ENCODE assay signal across 1 cellular context in the genomic region with DNA sequence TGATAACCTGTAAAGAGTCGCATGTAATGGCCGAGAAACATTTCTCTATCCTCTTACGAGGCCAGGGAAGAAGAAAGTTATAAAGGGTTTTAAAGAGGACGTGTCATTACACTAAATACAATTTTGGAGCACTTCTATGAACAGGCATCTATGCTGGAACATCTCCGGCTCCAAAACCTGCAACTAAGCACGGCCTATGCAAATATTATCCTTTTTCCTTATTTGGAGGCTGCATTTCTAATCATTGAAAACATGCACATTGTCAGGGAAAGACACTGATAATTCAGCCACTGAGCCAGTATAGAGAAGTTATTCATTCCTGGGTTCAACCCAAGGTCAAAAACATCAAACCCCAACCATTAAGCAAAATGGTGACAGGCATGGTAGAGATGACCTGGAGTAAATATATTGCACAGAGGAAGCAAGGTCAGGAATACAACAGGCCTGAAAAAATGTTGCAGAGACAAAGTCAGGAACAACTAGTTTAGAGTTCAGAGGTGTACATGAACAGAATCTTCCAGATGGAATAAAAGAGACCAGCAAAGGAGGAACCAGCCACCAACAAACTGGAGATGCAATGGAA.
A peak's percentile ranks its signal among the peaks of the same experiment; 100 is the strongest.
TF ChIP-seq lines count a peak whose summit lies in the region.

No MANE protein-coding gene starts in this region.

TF ChIP-seq in HepG2, 621 proteins besides CTCF, POLR2A, EP300 and RAD21 (continued from another document and continues in another):
- peak; percentile 89; the same call in 1 of the 2 replicates for TF ChIP-seq HOMEZ (CRISPR knock-in tag; IDR thresholded peaks at IDR 0.05; ENCODE audit: low read depth)
- TF ChIP-seq ZNF337 (CRISPR knock-in tag; IDR thresholded peaks at IDR 0.05; ENCODE audit: borderline replicate concordance, low read depth), result no peak
- 0 out of 2 replicates have a peak, but pooled peaks have one; percentile 64 for TF ChIP-seq ISL2 (CRISPR knock-in tag; IDR thresholded peaks at IDR 0.05)
- peak; percentile 40; the same call in 1 of the 2 replicates for TF ChIP-seq ZNF614 (CRISPR knock-in tag; IDR thresholded peaks at IDR 0.05; ENCODE audit: borderline replicate concordance)
- TF ChIP-seq SOX13 (IDR thresholded peaks at IDR 0.05), result no peak
- peak in 1 of 2 experiments; percentile 72; a peak in 1 of 4 replicates for TF ChIP-seq SOX13 (CRISPR knock-in tag; conservative IDR thresholded peaks at IDR 0.05 in 1 of 2, IDR thresholded peaks at IDR 0.05 in 1 of 2)
- TF ChIP-seq ZNF564 (CRISPR knock-in tag; IDR thresholded peaks at IDR 0.05), result no peak
- TF ChIP-seq MAFK (conservative IDR thresholded peaks at IDR 0.05 in 1 of 2, IDR thresholded peaks at IDR 0.05 in 1 of 2; ENCODE audit: low read length in 2 of 2), result no peak
- TF ChIP-seq FOXO1 (CRISPR knock-in tag; IDR thresholded peaks at IDR 0.05), result peak; percentile 35; the same call in 1 of the 2 replicates
- no peak for TF ChIP-seq ZNF446 (CRISPR knock-in tag; IDR thresholded peaks at IDR 0.05)
- peak; percentile 71 for TF ChIP-seq NCOA2 (CRISPR knock-in tag; IDR thresholded peaks at IDR 0.05)
- TF ChIP-seq ZNF800 (CRISPR knock-in tag; IDR thresholded peaks at IDR 0.05), result 0 out of 2 replicates have a peak, but pooled peaks have one; percentile 26
- no peak for TF ChIP-seq ZNF3 (CRISPR knock-in tag; IDR thresholded peaks at IDR 0.05)
- 0 out of 2 replicates have a peak, but pooled peaks have one; percentile 10 for TF ChIP-seq ZFP90 (CRISPR knock-in tag; IDR thresholded peaks at IDR 0.05; ENCODE audit: borderline replicate concordance)
- no peak for TF ChIP-seq ZMAT5 (CRISPR knock-in tag; IDR thresholded peaks at IDR 0.05; ENCODE audit: borderline replicate concordance, low read depth)
- no peak for TF ChIP-seq FOXP1 (IDR thresholded peaks at IDR 0.05)
- TF ChIP-seq FOXP1 (CRISPR knock-in tag; IDR thresholded peaks at IDR 0.05), result peak; percentile 71
- TF ChIP-seq SOX5 (CRISPR knock-in tag; IDR thresholded peaks at IDR 0.05; ENCODE audit: borderline replicate concordance), result peak; percentile 78; the same call in 1 of the 2 replicates
- TF ChIP-seq RXRB (CRISPR knock-in tag; IDR thresholded peaks at IDR 0.05; ENCODE audit: borderline replicate concordance), result peak; percentile 81; the same call in 1 of the 2 replicates
- TF ChIP-seq, protein P1, sequence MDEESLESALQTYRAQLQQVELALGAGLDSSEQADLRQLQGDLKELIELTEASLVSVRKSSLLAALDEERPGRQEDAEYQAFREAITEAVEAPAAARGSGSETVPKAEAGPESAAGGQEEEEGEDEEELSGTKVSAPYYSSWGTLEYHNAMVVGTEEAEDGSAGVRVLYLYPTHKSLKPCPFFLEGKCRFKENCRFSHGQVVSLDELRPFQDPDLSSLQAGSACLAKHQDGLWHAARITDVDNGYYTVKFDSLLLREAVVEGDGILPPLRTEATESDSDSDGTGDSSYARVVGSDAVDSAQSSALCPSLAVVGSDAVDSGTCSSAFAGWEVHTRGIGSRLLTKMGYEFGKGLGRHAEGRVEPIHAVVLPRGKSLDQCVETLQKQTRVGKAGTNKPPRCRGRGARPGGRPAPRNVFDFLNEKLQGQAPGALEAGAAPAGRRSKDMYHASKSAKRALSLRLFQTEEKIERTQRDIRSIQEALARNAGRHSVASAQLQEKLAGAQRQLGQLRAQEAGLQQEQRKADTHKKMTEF (CRISPR knock-in tag; IDR thresholded peaks at IDR 0.05), result peak; percentile 31; the same call in 1 of the 2 replicates
- peak; percentile 56; the same call in 1 of the 2 replicates for TF ChIP-seq CEBPG (CRISPR knock-in tag; IDR thresholded peaks at IDR 0.05)
- TF ChIP-seq POGZ (CRISPR knock-in tag; IDR thresholded peaks at IDR 0.05), result peak; percentile 41; the same call in 1 of the 2 replicates
- TF ChIP-seq NFIC (IDR thresholded peaks at IDR 0.05; ENCODE audit: low read length), result peak; percentile 37; the same call in 1 of the 2 replicates
- peak; percentile 71 for TF ChIP-seq NR2F6 (IDR thresholded peaks at IDR 0.05)
- TF ChIP-seq NR2F6 (CRISPR knock-in tag; IDR thresholded peaks at IDR 0.05), result peak; percentile 81
- TF ChIP-seq KAT8 (CRISPR knock-in tag; IDR thresholded peaks at IDR 0.05), result peak; percentile 45; the same call in 1 of the 2 replicates
- TF ChIP-seq PAXIP1 (CRISPR knock-in tag; conservative IDR thresholded peaks at IDR 0.05), result no peak
- no peak for TF ChIP-seq MTA1 (CRISPR knock-in tag; IDR thresholded peaks at IDR 0.05; ENCODE audit: borderline replicate concordance)
- no peak for TF ChIP-seq ARNT2 (CRISPR knock-in tag; IDR thresholded peaks at IDR 0.05; ENCODE audit: low read depth)
- TF ChIP-seq FOXA3 (CRISPR knock-in tag; IDR thresholded peaks at IDR 0.05), result peak; percentile 47; the same call in 1 of the 2 replicates
- TF ChIP-seq ARID5B (CRISPR knock-in tag; IDR thresholded peaks at IDR 0.05), result peak; percentile 79
- TF ChIP-seq PRMT3 (CRISPR knock-in tag; IDR thresholded peaks at IDR 0.05; ENCODE audit: borderline replicate concordance, low read depth), result no peak
- no peak for TF ChIP-seq HNF1A (IDR thresholded peaks at IDR 0.05; ENCODE audit: low read depth)
- TF ChIP-seq HNF1A (CRISPR knock-in tag; IDR thresholded peaks at IDR 0.05; ENCODE audit: borderline replicate concordance), result peak; percentile 25; the same call in 1 of the 2 replicates
- TF ChIP-seq ELF3 (CRISPR knock-in tag; IDR thresholded peaks at IDR 0.05), result 0 out of 2 replicates have a peak, but pooled peaks have one; percentile 12
- 0 out of 2 replicates have a peak, but pooled peaks have one; percentile 19 for TF ChIP-seq CREM (IDR thresholded peaks at IDR 0.05)
- TF ChIP-seq CREM (CRISPR knock-in tag; IDR thresholded peaks at IDR 0.05), result no peak
- TF ChIP-seq TCF7 (IDR thresholded peaks at IDR 0.05; ENCODE audit: low read depth), result peak; percentile 60
- TF ChIP-seq FOXP4 (CRISPR knock-in tag; IDR thresholded peaks at IDR 0.05), result peak; percentile 51; the same call in 1 of the 2 replicates
